Comparison of ENCODE assay signal across 8 cellular contexts in the genomic region with DNA sequence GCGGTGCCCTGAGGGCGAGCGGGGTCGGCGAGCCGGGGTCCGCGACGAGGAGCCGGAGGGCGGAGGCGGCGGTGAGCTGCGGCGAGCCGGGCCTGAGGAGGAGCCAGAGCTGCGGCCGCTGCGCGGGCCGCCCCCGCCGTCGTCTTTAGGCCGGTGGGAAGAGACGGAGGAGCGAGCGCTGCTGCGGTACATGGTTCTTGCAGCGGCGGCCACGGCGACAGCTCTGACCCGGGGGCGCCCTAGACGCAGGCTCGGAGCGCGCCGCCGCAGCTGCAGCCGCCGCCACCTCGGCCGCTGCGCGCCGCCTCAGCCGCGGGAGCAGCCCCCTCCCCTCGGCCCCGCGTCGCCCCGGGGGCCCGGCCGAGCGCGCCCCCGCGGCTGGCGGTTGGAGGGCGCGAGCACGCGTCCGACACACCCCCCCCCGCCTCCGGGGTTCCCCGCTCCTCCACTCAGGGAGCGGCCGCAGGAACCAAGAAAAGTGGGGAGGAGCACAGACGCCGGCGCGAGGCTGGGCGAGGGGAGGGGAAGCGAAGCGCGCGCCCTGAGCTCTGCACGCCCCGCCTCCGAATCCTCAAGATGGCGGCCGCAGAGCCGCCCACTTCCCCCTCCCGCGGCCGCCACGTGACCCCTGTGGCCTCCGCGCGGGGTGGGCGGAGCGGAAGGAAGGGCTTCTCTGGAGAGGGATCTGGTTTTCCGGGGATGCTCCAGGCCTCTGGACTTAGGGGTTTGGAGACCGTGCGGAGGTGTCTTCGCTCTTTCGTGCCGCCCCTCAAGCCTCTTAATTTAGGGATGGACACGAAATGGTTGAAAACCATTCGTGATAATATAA. TPM values are rescaled to one million over a fixed set of nuclear protein-coding genes. Genes with fewer than 3 reads are reported as not detected.
DNase-seq lines count a peak whose midpoint lies in the region; ATAC-seq and TF ChIP-seq lines count a peak whose summit lies in the region.

A gene with protein sequence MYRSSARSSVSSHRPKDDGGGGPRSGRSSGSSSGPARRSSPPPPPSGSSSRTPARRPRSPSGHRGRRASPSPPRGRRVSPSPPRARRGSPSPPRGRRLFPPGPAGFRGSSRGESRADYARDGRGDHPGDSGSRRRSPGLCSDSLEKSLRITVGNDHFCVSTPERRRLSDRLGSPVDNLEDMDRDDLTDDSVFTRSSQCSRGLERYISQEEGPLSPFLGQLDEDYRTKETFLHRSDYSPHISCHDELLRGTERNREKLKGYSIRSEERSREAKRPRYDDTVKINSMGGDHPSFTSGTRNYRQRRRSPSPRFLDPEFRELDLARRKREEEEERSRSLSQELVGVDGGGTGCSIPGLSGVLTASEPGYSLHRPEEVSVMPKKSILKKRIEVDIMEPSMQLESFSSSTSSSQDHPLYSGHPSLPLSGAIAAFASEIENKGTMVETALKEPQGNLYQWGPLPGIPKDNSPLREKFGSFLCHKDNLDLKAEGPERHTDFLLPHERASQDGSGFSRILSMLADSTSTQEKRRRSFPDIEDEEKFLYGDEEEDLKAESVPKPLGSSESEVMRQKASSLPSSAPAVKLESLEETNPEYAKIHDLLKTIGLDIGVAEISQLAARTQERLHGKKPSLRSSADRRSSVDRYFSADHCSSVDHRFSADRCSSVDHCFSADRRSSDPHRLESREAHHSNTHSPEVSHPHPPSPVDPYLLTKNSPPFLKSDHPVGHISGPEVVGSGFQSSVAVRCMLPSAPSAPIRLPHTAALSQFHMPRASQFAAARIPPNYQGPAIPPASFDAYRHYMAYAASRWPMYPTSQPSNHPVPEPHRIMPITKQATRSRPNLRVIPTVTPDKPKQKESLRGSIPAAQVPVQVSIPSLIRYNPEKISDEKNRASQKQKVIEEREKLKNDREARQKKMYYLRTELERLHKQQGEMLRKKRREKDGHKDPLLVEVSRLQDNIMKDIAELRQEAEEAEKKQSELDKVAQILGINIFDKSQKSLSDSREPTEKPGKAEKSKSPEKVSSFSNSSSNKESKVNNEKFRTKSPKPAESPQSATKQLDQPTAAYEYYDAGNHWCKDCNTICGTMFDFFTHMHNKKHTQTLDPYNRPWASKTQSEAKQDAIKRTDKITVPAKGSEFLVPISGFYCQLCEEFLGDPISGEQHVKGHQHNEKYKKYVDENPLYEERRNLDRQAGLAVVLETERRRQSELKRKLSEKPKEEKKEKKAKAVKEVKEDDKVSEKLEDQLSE (N-terminal part only) (minus strand): TSS at position 474 of the 829 bp plus-strand sequence. CDS start 282 bp downstream, at position 192.

- DNase-seq in BJ (ENCODE audit: low read depth): peak; percentile 87
- peak; percentile 93 for DNase-seq in NCI-H526 treated with DMSO at 0.1 percent for 48 hours (lab: John Stamatoyannopoulos, UW)
- DNase-seq in activated CD4-positive, alpha-beta T cell treated with anti-CD3 and anti-CD28 coated beads for 48 hours: peak; percentile 95
- peak; percentile 95 for DNase-seq in colonic mucosa
- peak; percentile 82 to 92 (median 86) for DNase-seq in stimulated activated CD4-positive, alpha-beta T cell treated with anti-CD3 and anti-CD28 coated beads, Interleukin-1b, Interleukin-23, amount 100 ng/mL, for 24 hours (ENCODE audit: low read depth in 4 of 4, low spot score in 1 of 4)

- POLR2A ChIA-PET in BJ (lab: Charles Lee): interaction anchor here (0.5 to 0.6 kb wide), 4 partner anchors 13 to 199 kb away, joined by 3 to 4 read pairs (median 3); no protein-coding TSS in a partner anchor

- ATAC-seq in GM19328 (IDR thresholded peaks at IDR 0.05; ENCODE audit: unreplicated experiment) (peak; percentile 91), HG03469 (IDR thresholded peaks at IDR 0.05; ENCODE audit: unreplicated experiment) (peak; percentile 60)

- no peak for TF ChIP-seq CTCF in BJ (IDR thresholded peaks at IDR 0.05; ENCODE audit: insufficient read depth, low read depth, low read length)
- no peak for TF ChIP-seq CTCF in colonic mucosa (IDR thresholded peaks at IDR 0.05)

- peak within 1 kb of the TSS; percentile 77 for H3K27ac ChIP-seq in colonic mucosa
- peak within 1 kb of the TSS; percentile 89 for H3K27ac ChIP-seq in layer of hippocampus (ENCODE audit: low read depth, low read length)

- no peaks in the 10 kb centered on the region for H3K27me3 ChIP-seq in BJ (ENCODE audit: control insufficient read depth, insufficient read depth, low read length)
- no peaks in the 10 kb centered on the region for H3K27me3 ChIP-seq in colonic mucosa
- H3K27me3 ChIP-seq in layer of hippocampus (ENCODE audit: control insufficient read depth, insufficient read depth, low read length): no peaks in the 10 kb centered on the region

- H3K9ac ChIP-seq in colonic mucosa (ENCODE audit: low read depth in 2 of 2, low read length in 2 of 2): peak within 1 kb of the TSS; percentile 82 to 88

- H3K4me3 ChIP-seq in BJ (ENCODE audit: low read depth, low read length) (peak within 1 kb of the TSS; percentile 81), colonic mucosa (peak within 1 kb of the TSS; percentile 72)

- no peaks in the 10 kb centered on the region for H3K9me3 ChIP-seq in colonic mucosa

- peaks cover 6% of the 10 kb centered on the region for H3K4me1 ChIP-seq in colonic mucosa

- intact Hi-C loops in colonic mucosa (cut with DNase I): no loop called here

- CTCF ChIA-PET in BJ (lab: Yijun Ruan, JAX): interaction anchor here (0.6 to 2.9 kb wide), 4 partner anchors 8 to 137 kb away, joined by 3 to 16 read pairs (median 6); partner anchors contain the start of gene TJAP1

- peaks cover 1% of the 10 kb centered on the region; the same call in 1 of the 2 replicates for H3K36me3 ChIP-seq in BJ (ENCODE audit: control insufficient read depth, insufficient read depth, low read length)
- H3K36me3 ChIP-seq in colonic mucosa: peaks cover under 1% of the 10 kb centered on the region

RNA-seq across cellular contexts. Expression of the gene that starts here (rescaled TPM):
- 10.3 and 11.5 TPM in 2 replicates for polyA plus RNA-seq in BJ (2011; rRNA removed)
- polyA minus RNA-seq in BJ (2011; rRNA and poly(A)+ RNA removed): 16.9 and 17.6 TPM in 2 replicates
- total RNA-seq in colonic mucosa: 10 to 100 TPM; 12.3 TPM

Comparison
In these comparisons a context has a peak if more than half of its experiments do, and no peak if none do; other contexts are left out.
1. Peak in every context shown above with its lines: DNase-seq, ATAC-seq, H3K4me3 ChIP-seq and H3K27ac ChIP-seq.